ENCODE assay signal across 17 cellular contexts in genomic region chr12:115661103-115661502, GRCh38.
DNase-seq lines count a peak whose midpoint lies in the region; ATAC-seq and TF ChIP-seq lines count a peak whose summit lies in the region.
"Had no signal": no experiment of that assay in that cellular context is flagged by ENCODE, and none has a peak within 500 bp of the region (broad histone marks: within the 10 kb centered on the region; RNA-seq: fewer than 3 reads in every experiment).

No MANE protein-coding gene starts in this region.

- H3K9me3 ChIP-seq in SK-N-SH (no peaks in the 10 kb centered on the region), uterus (no peaks in the 10 kb centered on the region)
- H3K9me3 ChIP-seq: suprapubic skin had no signal

- no peaks in the 10 kb centered on the region for H4K20me1 ChIP-seq in SK-N-SH (ENCODE audit: insufficient read depth)

- CTCF ChIA-PET in SK-N-SH (lab: Yijun Ruan, JAX): no interaction called here

- no peaks in the 10 kb centered on the region for H3K36me3 ChIP-seq in SK-N-SH (replicated peaks in 1 of 2; ENCODE audit: control insufficient read depth in 1 of 2, insufficient read depth in 2 of 2, low read length in 1 of 2)
- H3K36me3 ChIP-seq in uterus: no peaks in the 10 kb centered on the region
- H3K36me3 ChIP-seq: suprapubic skin had no signal

- WGBS in SK-N-SH (ENCODE audit: low lambda C conversion rate): 42% methylated on average over 2 of the region's 2 CpGs

- H3K27ac ChIP-seq in SK-N-SH (ENCODE audit: low read depth in 2 of 2, low read length in 1 of 2): no peak overlapping the region
- peak overlapping the region; percentile 29 to 45 for H3K27ac ChIP-seq in uterus
- H3K27ac ChIP-seq: SK-N-MC, suprapubic skin had no signal

- POLR2A ChIA-PET in SK-N-SH (lab: Yijun Ruan, JAX): no interaction called here

- H3K9ac ChIP-seq in SK-N-SH: no peak overlapping the region

- TF ChIP-seq EP300 in SK-N-SH (IDR thresholded peaks at IDR 0.05; ENCODE audit: borderline replicate concordance in 1 of 2, low read depth in 1 of 2, low read length in 1 of 2): no peak

- no peaks in the 10 kb centered on the region for H3K9me2 ChIP-seq in SK-N-SH

- no peaks in the 10 kb centered on the region for H3F3A ChIP-seq in SK-N-SH (replicated peaks; ENCODE audit: insufficient read depth)

- TF ChIP-seq POLR2A in uterus (IDR thresholded peaks at IDR 0.05): no peak

- H3K4me2 ChIP-seq in SK-N-SH: no peak overlapping the region

- H3K4me3 ChIP-seq in SK-N-SH (ENCODE audit: low read depth in 2 of 2, low read length in 1 of 2): no peak overlapping the region
- no peak overlapping the region for H3K4me3 ChIP-seq in uterus
- H3K4me3 ChIP-seq: SK-N-MC, suprapubic skin had no signal

- H3K4me1 ChIP-seq in SK-N-SH (ENCODE audit: control insufficient read depth in 1 of 2, insufficient read depth in 2 of 2, low read depth in 1 of 2, low read length in 1 of 2) (no peaks in the 10 kb centered on the region), uterus (no peaks in the 10 kb centered on the region)
- H3K4me1 ChIP-seq: suprapubic skin had no signal

- DNase-seq in SK-N-SH (no peak), dermis blood vessel endothelial cell (peak; percentile 15), medulla oblongata (ENCODE audit: extremely low spot score) (peak; percentile 7), uterus (peak in 1 of 2 donors; percentile 16), activated gamma-delta T cell (lab: John Stamatoyannopoulos, UW) (no peak)
- DNase-seq: activated CD4-positive, alpha-beta T cell treated with anti-CD3 and anti-CD28 coated beads, Interleukin-2, amount 50 U/mL, for 1 hour; activated naive CD8-positive, alpha-beta T cell treated with anti-CD3 and anti-CD28 coated beads, Interleukin-2, amount 10 ng/mL, durations not matched to agents 7 days and 5 days; CD4-positive, alpha-beta memory T cell; hippocampal formation; kidney glomerular epithelial cell; NCI-H510A; OCI-M1 had no signal

- no peak overlapping the region for H2AFZ ChIP-seq in SK-N-SH (ENCODE audit: low read depth)

- TF ChIP-seq CTCF in SK-N-SH (IDR thresholded peaks at IDR 0.05) (no peak), uterus (IDR thresholded peaks at IDR 0.05) (no peak)

- no peaks in the 10 kb centered on the region for H3K79me2 ChIP-seq in SK-N-SH (ENCODE audit: insufficient read depth)

- no peak for TF ChIP-seq RAD21 in SK-N-SH (IDR thresholded peaks at IDR 0.05; ENCODE audit: low read length)

- ATAC-seq in SK-N-SH treated with all-trans-retinoic acid at 6 μM for 48 hours: no peak
- ATAC-seq in HG03175 (IDR thresholded peaks at IDR 0.05; ENCODE audit: unreplicated experiment): no peak
- ATAC-seq in GM18517 (IDR thresholded peaks at IDR 0.05; ENCODE audit: unreplicated experiment): no peak

- H3K27me3 ChIP-seq in SK-N-SH (ENCODE audit: insufficient read depth): no peaks in the 10 kb centered on the region
- H3K27me3 ChIP-seq in uterus: no peaks in the 10 kb centered on the region
- H3K27me3 ChIP-seq: suprapubic skin had no signal

- intact Hi-C loops in uterus (cut with DNase I; ENCODE audit: low total_unique reads): no loop called here

TF ChIP-seq in SK-N-SH treated with all-trans-retinoic acid at 6 μM for 48 hours, 23 proteins besides CTCF, POLR2A, EP300 and RAD21:
- peak; percentile 63 for TF ChIP-seq ISL1 (CRISPR knock-in tag; IDR thresholded peaks at IDR 0.05)
- no peak for TF ChIP-seq ZFP3 (CRISPR knock-in tag; IDR thresholded peaks at IDR 0.05)

TF ChIP-seq in SK-N-SH, 30 proteins besides CTCF, POLR2A, EP300 and RAD21:
- no peak for TF ChIP-seq MXI1 (IDR thresholded peaks at IDR 0.05; ENCODE audit: low read depth, low read length)
- TF ChIP-seq MAX (IDR thresholded peaks at IDR 0.05; ENCODE audit: low read depth): no peak
- no peak for TF ChIP-seq MEF2A (IDR thresholded peaks at IDR 0.05; ENCODE audit: borderline replicate concordance, low read depth)
- TF ChIP-seq IRF3 (IDR thresholded peaks at IDR 0.05; ENCODE audit: low read depth, low read length): no peak
- TF ChIP-seq SIN3A (IDR thresholded peaks at IDR 0.05; ENCODE audit: borderline replicate concordance, low read depth, low read length): no peak
- no peak for TF ChIP-seq TAF1 (IDR thresholded peaks at IDR 0.05; ENCODE audit: borderline replicate concordance, low read depth, low read length)
- no peak for TF ChIP-seq REST (IDR thresholded peaks at IDR 0.05; ENCODE audit: low read depth, low read length)
- no peak for TF ChIP-seq ZBTB33 (IDR thresholded peaks at IDR 0.05; ENCODE audit: borderline replicate concordance, low read depth)
- TF ChIP-seq GATA2 (CRISPR knock-in tag; IDR thresholded peaks at IDR 0.05): no peak
- no peak for TF ChIP-seq EZH2phosphoT487 (IDR thresholded peaks at IDR 0.05; ENCODE audit: borderline replicate concordance, low read depth)

Comparison
In these comparisons a context has a peak if more than half of its experiments do, and no peak if none do; other contexts are left out.
1. DNase-seq: peak in dermis blood vessel endothelial cell (single experiment) and medulla oblongata (single experiment); none in SK-N-SH (single experiment) and activated gamma-delta T cell (single experiment).
2. H3K27ac ChIP-seq: peak in uterus (2 of 2); none in SK-N-SH (0 of 2).